ENCODE assay signal across 1 cellular context in the genomic region with DNA sequence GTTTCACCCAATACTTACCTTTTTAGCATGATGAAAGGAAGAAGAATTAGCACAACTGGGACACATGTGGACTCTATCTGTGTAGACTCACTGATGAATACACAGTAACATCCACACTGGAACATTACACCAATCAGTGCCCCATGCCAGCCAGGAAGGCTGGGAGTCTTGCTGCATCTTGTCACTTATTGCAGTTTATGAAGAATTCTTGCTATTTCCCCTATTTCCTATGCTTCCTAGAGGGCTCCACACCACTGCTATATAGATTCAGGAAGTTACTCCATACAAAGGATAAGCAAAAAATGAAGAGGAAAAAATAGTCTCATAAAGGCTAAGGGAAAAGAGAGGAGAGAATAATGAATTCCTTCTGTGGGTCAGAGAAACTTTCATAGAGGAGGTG.
TF ChIP-seq lines count a peak whose summit lies in the region.

No MANE protein-coding gene starts in this region.

TF ChIP-seq in WTC11, 78 proteins besides CTCF, POLR2A, EP300 and RAD21 (continued from another document):
- TF ChIP-seq, protein P1, sequence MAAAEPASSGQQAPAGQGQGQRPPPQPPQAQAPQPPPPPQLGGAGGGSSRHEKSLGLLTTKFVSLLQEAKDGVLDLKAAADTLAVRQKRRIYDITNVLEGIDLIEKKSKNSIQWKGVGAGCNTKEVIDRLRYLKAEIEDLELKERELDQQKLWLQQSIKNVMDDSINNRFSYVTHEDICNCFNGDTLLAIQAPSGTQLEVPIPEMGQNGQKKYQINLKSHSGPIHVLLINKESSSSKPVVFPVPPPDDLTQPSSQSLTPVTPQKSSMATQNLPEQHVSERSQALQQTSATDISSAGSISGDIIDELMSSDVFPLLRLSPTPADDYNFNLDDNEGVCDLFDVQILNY (CRISPR knock-in tag; IDR thresholded peaks at IDR 0.05): no peak
- no peak for TF ChIP-seq RELA (CRISPR knock-in tag; IDR thresholded peaks at IDR 0.05; ENCODE audit: borderline replicate concordance)
- no peak for TF ChIP-seq EMX1 (CRISPR knock-in tag; IDR thresholded peaks at IDR 0.05)
- TF ChIP-seq JUN (CRISPR knock-in tag; IDR thresholded peaks at IDR 0.05): no peak
- no peak for TF ChIP-seq ZNF263 (CRISPR knock-in tag; IDR thresholded peaks at IDR 0.05; ENCODE audit: low read depth)
- TF ChIP-seq CREM (CRISPR knock-in tag; IDR thresholded peaks at IDR 0.05): no peak
- TF ChIP-seq GABPB1 (CRISPR knock-in tag; IDR thresholded peaks at IDR 0.05): no peak
- TF ChIP-seq, protein P2, sequence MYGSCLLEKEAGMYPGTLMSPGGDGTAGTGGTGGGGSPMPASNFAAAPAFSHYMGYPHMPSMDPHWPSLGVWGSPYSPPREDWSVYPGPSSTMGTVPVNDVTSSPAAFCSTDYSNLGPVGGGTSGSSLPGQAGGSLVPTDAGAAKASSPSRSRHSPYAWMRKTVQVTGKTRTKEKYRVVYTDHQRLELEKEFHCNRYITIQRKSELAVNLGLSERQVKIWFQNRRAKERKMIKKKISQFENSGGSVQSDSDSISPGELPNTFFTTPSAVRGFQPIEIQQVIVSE (CRISPR knock-in tag; IDR thresholded peaks at IDR 0.05; ENCODE audit: borderline replicate concordance): no peak
- TF ChIP-seq ATF1 (CRISPR knock-in tag; IDR thresholded peaks at IDR 0.05): no peak
